In the genomic region with DNA sequence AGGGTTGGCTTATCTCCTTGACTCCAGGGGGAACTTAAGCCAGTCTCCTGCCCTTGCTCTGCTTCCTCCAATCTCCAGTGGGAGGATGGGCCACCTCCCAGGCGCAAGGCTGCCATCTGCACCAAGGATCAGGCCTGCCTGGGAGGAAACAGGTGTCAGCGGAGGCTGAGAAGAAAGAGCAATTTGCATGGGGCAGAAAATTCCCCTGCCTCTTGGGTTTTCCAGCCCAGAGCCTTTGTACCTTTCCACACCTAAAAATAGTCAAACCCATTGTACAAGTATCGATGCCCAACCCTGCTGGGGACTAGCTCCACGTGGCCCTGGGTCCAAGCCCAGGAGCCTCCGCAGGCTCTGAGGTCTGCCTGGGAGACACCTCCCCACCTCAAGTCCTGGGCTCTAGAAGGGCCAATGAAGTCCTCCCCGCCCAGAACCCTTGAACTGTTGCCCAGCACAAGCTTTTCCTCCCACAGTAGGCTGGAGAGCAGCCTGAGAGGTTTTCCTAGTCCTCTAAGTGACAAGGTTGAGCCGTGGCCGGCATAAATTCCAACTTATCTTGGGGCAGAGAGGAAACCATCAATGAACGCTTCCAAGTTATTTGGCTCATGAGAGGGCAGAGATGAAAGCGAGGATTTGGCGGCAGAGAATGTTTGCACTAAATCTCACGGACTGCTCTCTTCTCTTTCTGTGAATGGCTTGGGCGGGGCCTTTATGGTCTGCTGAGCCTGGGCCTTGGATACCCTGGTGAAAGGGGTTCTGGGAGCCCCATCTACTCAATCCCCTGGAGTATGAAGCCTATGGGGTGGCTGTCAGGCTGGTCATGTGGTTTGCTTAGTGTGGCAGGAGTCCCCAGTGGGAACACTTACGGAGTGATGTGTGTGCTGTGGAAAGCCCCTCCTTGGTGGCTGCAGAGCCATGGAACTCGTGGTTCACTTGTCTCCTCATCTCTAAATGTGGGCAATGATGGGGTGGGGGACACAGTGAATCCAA, we compare ENCODE assay signal across 10 cellular contexts. TPM values are rescaled to one million over a fixed set of nuclear protein-coding genes. Genes with fewer than 3 reads are reported as not detected.
A peak's percentile ranks its signal among the peaks of the same experiment; 100 is the strongest.
DNase-seq lines count a peak whose midpoint lies in the region; ATAC-seq, FAIRE-seq and TF ChIP-seq lines count a peak whose summit lies in the region.
"Had no signal": no experiment of that assay in that cellular context is flagged by ENCODE, and none has a peak within 500 bp of the region (broad histone marks: within the 10 kb centered on the region; RNA-seq: fewer than 3 reads in every experiment).

No MANE protein-coding gene starts in this region.

- H3K79me2 ChIP-seq in H1 (ENCODE audit: control insufficient read depth in 1 of 2, insufficient read depth in 2 of 2, low read length in 2 of 2): peaks cover 0 to 22% of the 10 kb centered on the region in 2 experiments; a peak in 2 of 4 replicates

- H2BK12ac ChIP-seq in H1 (ENCODE audit: low read depth, low read length) (peak overlapping the region; percentile 99), mesenchymal stem cell (ENCODE audit: low read length in 2 of 2) (no peak overlapping the region)

- H3K79me1 ChIP-seq in H1 (ENCODE audit: low read depth, low read length): peaks cover 6% of the 10 kb centered on the region
- peaks cover 68% of the 10 kb centered on the region for H3K79me1 ChIP-seq in mesenchymal stem cell (replicated peaks; ENCODE audit: low read length, poor library complexity, severe bottlenecking)

- intact Hi-C loops in esophagus muscularis mucosa (cut with DNase I): no loop called here

- H2BK120ac ChIP-seq in H1 (replicated peaks; ENCODE audit: low read depth, low read length) (peak overlapping the region; percentile 62), mesenchymal stem cell (ENCODE audit: low read depth, low read length) (no peak overlapping the region)

- peaks cover 0 to 1% of the 10 kb centered on the region in 2 experiments for H4K20me1 ChIP-seq in H1 (replicated peaks in 1 of 2; ENCODE audit: control insufficient read depth in 1 of 2, insufficient read depth in 2 of 2, low read length in 2 of 2)

- H2AK5ac ChIP-seq in H1 (ENCODE audit: low read depth, low read length) (peak overlapping the region; percentile 97), mesenchymal stem cell (ENCODE audit: low read length, severe bottlenecking) (no peak overlapping the region)

- H3K4me2 ChIP-seq in H1 (ENCODE audit: insufficient read depth in 1 of 2, low read depth in 2 of 2, low read length in 2 of 2) (peak overlapping the region in 1 of 2 experiments; percentile 43; a peak in 2 of 4 replicates), mesenchymal stem cell (ENCODE audit: low read length, poor library complexity, severe bottlenecking) (no peak overlapping the region)

- H3K27me3 ChIP-seq in HUES48 (ENCODE audit: control insufficient read depth, insufficient read depth, low read length) (no peaks in the 10 kb centered on the region), H1 (replicated peaks in 1 of 4; ENCODE audit: control insufficient read depth in 3 of 4, extremely low read depth in 1 of 4, insufficient read depth in 3 of 4, low read length in 3 of 4) (no peaks in the 10 kb centered on the region), mesenchymal stem cell (ENCODE audit: control insufficient read depth in 1 of 2, insufficient read depth in 1 of 2, low read length in 2 of 2) (no peaks in the 10 kb centered on the region), esophagus muscularis mucosa (no peaks in the 10 kb centered on the region)

- H3K9me3 ChIP-seq in HUES48 (ENCODE audit: control insufficient read depth, insufficient read depth, low read length) (no peaks in the 10 kb centered on the region), H1 (ENCODE audit: insufficient read depth in 2 of 2, low read depth in 1 of 2, low read length in 1 of 2) (no peaks in the 10 kb centered on the region), mesenchymal stem cell (ENCODE audit: control insufficient read depth, low read length) (no peaks in the 10 kb centered on the region), esophagus muscularis mucosa (no peaks in the 10 kb centered on the region)

- 0 out of 2 replicates have a peak overlapping the region, but pooled peaks have one; percentile 0 for H4K8ac ChIP-seq in H1 (ENCODE audit: extremely low read depth, insufficient read depth, low read length)
- H4K8ac ChIP-seq in mesenchymal stem cell (ENCODE audit: low read length): no peak overlapping the region

- peak overlapping the region; percentile 96 for H4K91ac ChIP-seq in H1 (replicated peaks; ENCODE audit: insufficient read length, low read length)
- no peak overlapping the region for H4K91ac ChIP-seq in mesenchymal stem cell (ENCODE audit: low read length)

- H3K18ac ChIP-seq in H1 (ENCODE audit: extremely low read depth, low read length): peak overlapping the region; percentile 96
- H3K18ac ChIP-seq in mesenchymal stem cell (ENCODE audit: low read depth in 1 of 2, low read length in 2 of 2): no peak overlapping the region

- H2BK20ac ChIP-seq in H1 (ENCODE audit: low read length): peak overlapping the region; percentile 98

- H2BK15ac ChIP-seq in H1 (ENCODE audit: low read length): peak overlapping the region; percentile 9; the same call in 1 of the 2 replicates
- no peak overlapping the region for H2BK15ac ChIP-seq in mesenchymal stem cell (ENCODE audit: low read depth, poor library complexity, severe bottlenecking)

- H3K23ac ChIP-seq in H1 (ENCODE audit: insufficient read length) (no peak overlapping the region), mesenchymal stem cell (ENCODE audit: low read length in 2 of 2) (no peak overlapping the region)

- POLR2A ChIA-PET in H1 (lab: Charles Lee; ENCODE audit: partially characterized antibody): interaction anchor here (0.8 to 8.8 kb wide), 15 partner anchors 9 to 315 kb away, joined by 3 to 74 read pairs (median 6); partner anchors contain the start of genes JADE2 and PPP2CA

- FAIRE-seq in GM19239 (lab: Jason Lieb, UNC) (peak; percentile 83), H1 (lab: Jason Lieb, UNC) (no peak)

- TF ChIP-seq EP300 in H1 (IDR thresholded peaks at IDR 0.05; ENCODE audit: borderline replicate concordance in 1 of 2, low read depth in 2 of 2, low read length in 2 of 2) (no peak), esophagus muscularis mucosa (IDR thresholded peaks at IDR 0.05) (no peak)

- H3K56ac ChIP-seq in H1 (replicated peaks; ENCODE audit: insufficient read length, low read depth, low read length): no peak overlapping the region

- CTCF ChIA-PET in H1 (lab: Charles Lee; ENCODE audit: partially characterized antibody): interaction anchor here (0.8 to 13.1 kb wide), 16 partner anchors 10 to 160 kb away, joined by 3 to 121 read pairs (median 4); partner anchors contain the start of genes CDKN2AIPNL and JADE2

- H3K4me3 ChIP-seq in GM12865 (ENCODE audit: low read depth, low read length) (peak overlapping the region; percentile 18), HUES48 (ENCODE audit: low read depth, low read length) (no peak overlapping the region), H1 (ENCODE audit: extremely low read depth in 1 of 4, insufficient read depth in 2 of 4, low read depth in 3 of 4, low read length in 4 of 4) (peak overlapping the region in 1 of 4 experiments; percentile 19; a peak in 1 of 8 replicates), mesenchymal stem cell (ENCODE audit: insufficient read depth in 1 of 2, low read depth in 1 of 2, low read length in 2 of 2) (no peak overlapping the region), esophagus muscularis mucosa (no peak overlapping the region)

- TF ChIP-seq POLR2A in H1 (IDR thresholded peaks at IDR 0.05; ENCODE audit: control extremely low read depth in 1 of 2, low read depth in 2 of 2, low read length in 2 of 2) (no peak), esophagus muscularis mucosa (IDR thresholded peaks at IDR 0.05; ENCODE audit: low read depth) (no peak)

- H3K4ac ChIP-seq in H1 (replicated peaks; ENCODE audit: insufficient read length, low read depth, low read length) (peak overlapping the region; percentile 46), mesenchymal stem cell (ENCODE audit: low read depth in 1 of 2, low read length in 2 of 2) (no peak overlapping the region)

- peak overlapping the region; percentile 55 for H4K5ac ChIP-seq in H1 (ENCODE audit: insufficient read length, low read depth, low read length)

- H2AFZ ChIP-seq in H1 (ENCODE audit: low read length) (no peak overlapping the region), mesenchymal stem cell (ENCODE audit: low read depth, low read length) (no peak overlapping the region)

- no peaks in the 10 kb centered on the region for H3K23me2 ChIP-seq in H1 (ENCODE audit: low read depth, low read length)

- H3K27ac ChIP-seq in HUES48 (ENCODE audit: low read depth, low read length) (peak overlapping the region; percentile 93), H1 (ENCODE audit: low read depth, low read length) (peak overlapping the region; percentile 71), mesenchymal stem cell (ENCODE audit: low read length, poor library complexity, severe bottlenecking) (no peak overlapping the region), esophagus muscularis mucosa (replicated peaks in 1 of 4) (no peak overlapping the region)
- H3K27ac ChIP-seq: VCaP had no signal

- H3K4me1 ChIP-seq in HUES48 (ENCODE audit: control insufficient read depth, insufficient read depth, low read length) (peaks cover 23% of the 10 kb centered on the region), H1 (replicated peaks in 1 of 4; ENCODE audit: control insufficient read depth in 3 of 4, insufficient read depth in 4 of 4, low read length in 3 of 4) (peaks cover 6 to 17% (median 9%) of the 10 kb centered on the region in 4 experiments), mesenchymal stem cell (ENCODE audit: control insufficient read depth, insufficient read depth, low read depth, low read length) (peaks cover 3% of the 10 kb centered on the region), esophagus muscularis mucosa (peaks cover 29 to 57% (median 40%) of the 10 kb centered on the region in 4 donors)

- no peak overlapping the region for H3K14ac ChIP-seq in H1 (ENCODE audit: insufficient read length)
- no peak overlapping the region for H3K14ac ChIP-seq in mesenchymal stem cell (ENCODE audit: low read length in 2 of 2)

- H3K9ac ChIP-seq in HUES48 (ENCODE audit: low read depth, low read length): peak overlapping the region; percentile 10; the same call in 1 of the 2 replicates
- H3K9ac ChIP-seq in H1 (replicated peaks in 1 of 4; ENCODE audit: extremely low read depth in 1 of 4, low read depth in 3 of 4, low read length in 3 of 4): no peak overlapping the region
- H3K9ac ChIP-seq in mesenchymal stem cell (ENCODE audit: low read length): no peak overlapping the region

- 84% methylated on average over 15 of the region's 15 CpGs; no CpG with 5 or more reads in 1 of the 2 experiments for WGBS in H1 (ENCODE audit: extremely low coverage in 1 of 2, insufficient coverage in 1 of 2, insufficient read length in 1 of 2, insufficient replicate concordance in 2 of 2, low coverage in 1 of 2, low lambda C conversion rate in 2 of 2, missing lambda C conversion rate in 1 of 2), 2 experiments
- 92% methylated on average over 13 of the region's 15 CpGs for WGBS in mesenchymal stem cell
- 94% methylated on average over 15 of the region's 15 CpGs for WGBS in esophagus muscularis mucosa

- no peak for ATAC-seq in GM18858 (IDR thresholded peaks at IDR 0.05; ENCODE audit: unreplicated experiment)

- DNase-seq in GM12865 (ENCODE audit: low read depth): peak; percentile 85
- no peak for DNase-seq in GM19239 (ENCODE audit: insufficient read length, low spot score)
- DNase-seq in H1 (ENCODE audit: low read depth in 1 of 2, low spot score in 2 of 2): no peak
- DNase-seq in mesenchymal stem cell: no peak
- DNase-seq in esophagus muscularis mucosa (ENCODE audit: extremely low spot score): no peak
- no peak for DNase-seq in mesenteric fat pad (ENCODE audit: low spot score)
- DNase-seq: hippocampal formation had no signal

- no peak for TF ChIP-seq CTCF in GM12865 (IDR thresholded peaks at IDR 0.05; ENCODE audit: insufficient read depth, low read depth, low read length, missing control alignments)
- no peak for TF ChIP-seq CTCF in H1 (IDR thresholded peaks at IDR 0.05; ENCODE audit: control extremely low read depth in 1 of 3, insufficient read depth in 1 of 3, low read depth in 1 of 3, low read length in 3 of 3)
- TF ChIP-seq CTCF in esophagus muscularis mucosa (IDR thresholded peaks at IDR 0.05): no peak

- TF ChIP-seq RAD21 in H1 (IDR thresholded peaks at IDR 0.05 in 1 of 2, conservative IDR thresholded peaks at IDR 0.05 in 1 of 2; ENCODE audit: low read depth in 2 of 2, low read length in 2 of 2): no peak

- peaks cover 65% of the 10 kb centered on the region for H3K36me3 ChIP-seq in HUES48 (ENCODE audit: control insufficient read depth, insufficient read depth, low read length)
- H3K36me3 ChIP-seq in H1 (ENCODE audit: control insufficient read depth in 2 of 4, insufficient read depth in 4 of 4, low read length in 3 of 4): peaks cover 4 to 53% (median 10%) of the 10 kb centered on the region in 4 experiments; a peak in 7 of 8 replicates
- H3K36me3 ChIP-seq in mesenchymal stem cell (ENCODE audit: control insufficient read depth in 1 of 2, insufficient read depth in 2 of 2, low read depth in 1 of 2, low read length in 2 of 2): peaks cover 82 to 87% of the 10 kb centered on the region in 2 experiments
- peaks cover 57 to 93% (median 73%) of the 10 kb centered on the region in 4 donors for H3K36me3 ChIP-seq in esophagus muscularis mucosa

- H2BK5ac ChIP-seq in H1 (ENCODE audit: low read depth, low read length) (peak overlapping the region; percentile 97), mesenchymal stem cell (ENCODE audit: low read depth, low read length, poor library complexity, severe bottlenecking) (no peak overlapping the region)

RNA-seq across cellular contexts. Expression of gene JADE2, which starts 15.6 kb away (rescaled TPM):
- total RNA-seq in H1 (2021; fragmentation: NEBNext Ultra II Directional; extraction: Animal tissue kit (Norgen Biotek cat#: 25700)): 55.8 and 59.4 TPM in 2 replicates
- polyA plus RNA-seq in H1 (2011; rRNA removed): 19.2 and 21.9 TPM in 2 replicates
- polyA plus RNA-seq in H1 (2011; cell fraction: cytosol; rRNA removed): 19.5 TPM
- 28.6 TPM for polyA plus RNA-seq in H1 (2011; cell fraction: nucleus; rRNA removed)
- polyA plus RNA-seq in H1 (2012, experiment 1 of 2): 15.9 to 23.0 TPM (median 22.1 TPM) in 4 replicates
- polyA plus RNA-seq in H1 (2012, experiment 2 of 2): 19.7 TPM
- 14.6 TPM for polyA plus RNA-seq in H1 (2013, experiment 1 of 2)
- polyA plus RNA-seq in H1 (2013, experiment 2 of 2): 14.5 TPM
- polyA minus RNA-seq in H1 (2011; rRNA and poly(A)+ RNA removed): 42.6 and 49.2 TPM in 2 replicates
- 24.7 TPM for polyA minus RNA-seq in H1 (2011; cell fraction: cytosol; rRNA and poly(A)+ RNA removed)
- polyA minus RNA-seq in H1 (2011; cell fraction: nucleus; rRNA and poly(A)+ RNA removed): 26.6 TPM
- polyA plus RNA-seq in mesenchymal stem cell (2013, experiment 1 of 2): 19.8 TPM
- 17.8 TPM for polyA plus RNA-seq in mesenchymal stem cell (2013, experiment 2 of 2)
- total RNA-seq in esophagus muscularis mucosa (10 to 100 TPM; 55.5 to 95.5 (median 77.1) TPM), mesenteric fat pad (31.6 TPM)

Comparison
In these comparisons a context has a peak if more than half of its experiments do, and no peak if none do; other contexts are left out.
1. H3K27ac ChIP-seq: peak in HUES48 (single experiment) and H1 (single experiment); none in mesenchymal stem cell (single experiment) and esophagus muscularis mucosa (0 of 4).